17 cellular contexts compared by ENCODE assay signal in genomic region chr11:110176366-110177056, GRCh38.
DNase-seq lines count a peak whose midpoint lies in the region; TF ChIP-seq lines count a peak whose summit lies in the region.
"Had no signal": no experiment of that assay in that cellular context is flagged by ENCODE, and none has a peak within 500 bp of the region (broad histone marks: within the 10 kb centered on the region; RNA-seq: fewer than 3 reads in every experiment).

No MANE protein-coding gene starts in this region.

- no peaks in the 10 kb centered on the region for H3K36me3 ChIP-seq in effector memory CD4-positive, alpha-beta T cell (ENCODE audit: control insufficient read depth, insufficient read depth, low read length)
- H3K36me3 ChIP-seq: tibial nerve had no signal

- in situ Hi-C loops in astrocyte of the spinal cord (cut with HindIII; ENCODE audit: low sequenced_read_pairs), result no loop called here

- H3K4me1 ChIP-seq in effector memory CD4-positive, alpha-beta T cell (ENCODE audit: control insufficient read depth, insufficient read depth, low read length, poor library complexity, severe bottlenecking), result peaks cover 3% of the 10 kb centered on the region

- no peaks in the 10 kb centered on the region for H3K27me3 ChIP-seq in effector memory CD4-positive, alpha-beta T cell (replicated peaks; ENCODE audit: control insufficient read depth, insufficient read depth, low read length, poor library complexity, severe bottlenecking)
- H3K27me3 ChIP-seq: tibial nerve had no signal

- peak; percentile 40 for DNase-seq in AG10803 (ENCODE audit: low read depth)
- DNase-seq in M059J (ENCODE audit: low read depth), result peak; percentile 77
- peak; percentile 17 for DNase-seq in astrocyte of the spinal cord (ENCODE audit: low read depth, low spot score)
- peak; percentile 72 for DNase-seq in islet precursor cell
- no peak for DNase-seq in activated T-cell treated with anti-CD3 and anti-CD28 coated beads for 4 hours
- DNase-seq in effector memory CD4-positive, alpha-beta T cell, result no peak
- DNase-seq in NCI-H1105 (lab: John Stamatoyannopoulos, UW), result no peak
- no peak for DNase-seq in activated gamma-delta T cell (lab: John Stamatoyannopoulos, UW)
- DNase-seq: activated B cell treated with CpG ODN at 0.5 μM for 24 hours; activated naive CD4-positive, alpha-beta T cell; effector memory CD8-positive, alpha-beta T cell; immature natural killer cell; NCI-H345; OCI-M1; right cardiac atrium; stimulated activated CD4-positive, alpha-beta T cell treated with anti-CD3 and anti-CD28 coated beads, Interleukin-2, amount 100 ng/mL, for 24 hours had no signal

- no peak overlapping the region for H3K27ac ChIP-seq in effector memory CD4-positive, alpha-beta T cell (ENCODE audit: insufficient read depth, low read length, poor library complexity, severe bottlenecking)

- H3K9me3 ChIP-seq in effector memory CD4-positive, alpha-beta T cell (ENCODE audit: control insufficient read depth, low read length), result no peaks in the 10 kb centered on the region
- H3K9me3 ChIP-seq: tibial nerve had no signal

- TF ChIP-seq CTCF in AG10803 (conservative IDR thresholded peaks at IDR 0.05; ENCODE audit: low read length), result no peak
- TF ChIP-seq CTCF in astrocyte of the spinal cord (IDR thresholded peaks at IDR 0.05; ENCODE audit: low read depth, low read length), result no peak

- H3K4me3 ChIP-seq in AG10803 (ENCODE audit: low read length) (no peak overlapping the region), astrocyte of the spinal cord (ENCODE audit: low read depth, low read length) (no peak overlapping the region)
- no peak overlapping the region for H3K4me3 ChIP-seq in effector memory CD4-positive, alpha-beta T cell (ENCODE audit: insufficient read depth, low read depth, low read length, poor library complexity, severe bottlenecking)
- H3K4me3 ChIP-seq: tibial nerve had no signal

Comparison
In these comparisons a context has a peak if more than half of its experiments do, and no peak if none do; other contexts are left out.
1. DNase-seq: peak in AG10803 (single experiment), M059J (single experiment), astrocyte of the spinal cord (single experiment) and islet precursor cell (single experiment); none in activated T-cell treated with anti-CD3 and anti-CD28 coated beads for 4 hours (single experiment), effector memory CD4-positive, alpha-beta T cell (0 of 3), NCI-H1105 (single experiment) and activated gamma-delta T cell (single experiment).